11 cellular contexts compared by ENCODE assay signal in the genomic region with DNA sequence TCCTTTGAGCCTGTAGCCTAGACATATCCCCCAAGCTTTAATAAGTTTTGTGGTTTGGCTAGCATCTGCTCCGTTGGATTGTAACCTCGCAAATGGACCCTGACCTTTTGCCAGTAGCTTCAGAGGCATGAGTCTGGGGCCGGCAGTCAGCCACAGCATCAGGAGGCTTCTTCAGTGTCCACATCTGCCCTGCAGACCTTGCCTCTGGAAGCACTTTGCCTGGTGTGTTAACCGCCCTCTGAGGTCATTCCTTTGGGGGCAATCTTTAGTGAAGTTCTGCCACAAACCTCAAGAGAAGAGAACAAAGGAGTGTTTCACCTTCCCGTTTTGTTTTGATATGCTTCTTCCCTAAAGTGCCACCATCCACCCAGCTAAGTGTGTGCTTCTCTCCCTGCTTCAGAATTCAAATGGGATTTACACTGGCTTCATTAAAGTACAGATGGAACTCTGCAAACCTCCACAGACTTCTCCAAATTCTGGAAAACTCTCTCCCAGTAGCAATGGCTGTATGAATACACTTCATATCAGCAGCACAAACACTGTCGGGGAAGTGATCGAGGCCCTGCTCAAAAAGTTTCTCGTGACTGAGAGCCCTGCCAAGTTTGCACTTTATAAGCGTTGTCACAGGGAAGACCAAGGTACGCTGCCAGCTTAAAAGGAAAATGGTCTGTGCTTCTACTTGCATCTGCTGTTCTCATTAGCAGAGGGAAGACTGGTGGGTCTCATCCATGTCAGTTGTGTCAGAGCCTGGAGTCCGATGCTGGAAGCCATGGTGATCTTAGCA.
DNase-seq lines count a peak whose midpoint lies in the region; ATAC-seq and TF ChIP-seq lines count a peak whose summit lies in the region.
"Had no signal": no experiment of that assay in that cellular context is flagged by ENCODE, and none has a peak within 500 bp of the region (broad histone marks: within the 10 kb centered on the region; RNA-seq: fewer than 3 reads in every experiment).

No MANE protein-coding gene starts in this region.

- H3K4me3 ChIP-seq in BLaER1 (no peak overlapping the region), choroid plexus epithelial cell (ENCODE audit: low read depth, low read length) (no peak overlapping the region), uterus (no peak overlapping the region), smooth muscle cell (no peak overlapping the region)
- H3K4me3 ChIP-seq: right lobe of liver, SK-N-MC had no signal

- DNase-seq in M059J (ENCODE audit: low read depth), result peak; percentile 28
- DNase-seq in choroid plexus epithelial cell (ENCODE audit: low read depth), result peak; percentile 66
- DNase-seq in myocyte (ENCODE audit: low read depth), result peak; percentile 77
- no peak for DNase-seq in uterus
- DNase-seq in NCI-H345 (lab: John Stamatoyannopoulos, UW), result no peak
- DNase-seq in smooth muscle cell (lab: John Stamatoyannopoulos, UW; ENCODE audit: unreplicated experiment), result no peak
- DNase-seq: NCI-H1436 had no signal

- H3K4me1 ChIP-seq in BLaER1 (peaks cover 57% of the 10 kb centered on the region), uterus (peaks cover 3 to 8% of the 10 kb centered on the region in 2 donors), smooth muscle cell (ENCODE audit: low read depth) (peaks cover 23% of the 10 kb centered on the region)

- H3K9me3 ChIP-seq in BLaER1, result no peaks in the 10 kb centered on the region
- H3K9me3 ChIP-seq in uterus, result no peaks in the 10 kb centered on the region
- H3K9me3 ChIP-seq in smooth muscle cell (replicated peaks; ENCODE audit: low read depth), result no peaks in the 10 kb centered on the region
- H3K9me3 ChIP-seq: right lobe of liver had no signal

- no peak overlapping the region for H2AFZ ChIP-seq in smooth muscle cell (ENCODE audit: low read depth)

- H4K20me1 ChIP-seq in BLaER1 (peaks cover 11% of the 10 kb centered on the region), smooth muscle cell (ENCODE audit: low read depth) (no peaks in the 10 kb centered on the region)

- H3K4me2 ChIP-seq in BLaER1 (peak overlapping the region; percentile 62), smooth muscle cell (no peak overlapping the region)

- WGBS in smooth muscle cell (ENCODE audit: low lambda C conversion rate), result 70% methylated on average over 11 of the region's 11 CpGs

- H3K79me2 ChIP-seq in smooth muscle cell (ENCODE audit: low read depth), result no peaks in the 10 kb centered on the region

- H3K9ac ChIP-seq in BLaER1 (no peak overlapping the region), smooth muscle cell (ENCODE audit: low read depth) (no peak overlapping the region)

- TF ChIP-seq POLR2A in uterus (IDR thresholded peaks at IDR 0.05), result no peak

- H3K27ac ChIP-seq in BLaER1 (peak overlapping the region; percentile 54), uterus (no peak overlapping the region), smooth muscle cell (ENCODE audit: low read depth) (no peak overlapping the region)
- H3K27ac ChIP-seq: right lobe of liver, SK-N-MC had no signal

- no peak for TF ChIP-seq CTCF in choroid plexus epithelial cell (conservative IDR thresholded peaks at IDR 0.05; ENCODE audit: low read depth, low read length)
- no peak for TF ChIP-seq CTCF in uterus (IDR thresholded peaks at IDR 0.05)
- TF ChIP-seq CTCF in smooth muscle cell (IDR thresholded peaks at IDR 0.05; ENCODE audit: borderline replicate concordance, insufficient read depth, poor library complexity, severe bottlenecking), result no peak

- H3F3A ChIP-seq in smooth muscle cell (ENCODE audit: low read depth), result no peaks in the 10 kb centered on the region

- intact Hi-C loops in uterus (cut with DNase I; ENCODE audit: low total_unique reads), result no loop called here

- H3K36me3 ChIP-seq in BLaER1 (peaks cover 68% of the 10 kb centered on the region), uterus (no peaks in the 10 kb centered on the region), smooth muscle cell (ENCODE audit: low read depth) (no peaks in the 10 kb centered on the region)
- H3K36me3 ChIP-seq: right lobe of liver had no signal

- no peak for ATAC-seq in GM19452 (IDR thresholded peaks at IDR 0.05; ENCODE audit: unreplicated experiment)

- H3K27me3 ChIP-seq in BLaER1 (no peaks in the 10 kb centered on the region), uterus (no peaks in the 10 kb centered on the region), smooth muscle cell (ENCODE audit: low read depth) (no peaks in the 10 kb centered on the region)
- H3K27me3 ChIP-seq: right lobe of liver had no signal

Comparison
In these comparisons a context has a peak if more than half of its experiments do, and no peak if none do; other contexts are left out.
1. DNase-seq: peak in M059J (single experiment), choroid plexus epithelial cell (single experiment) and myocyte (single experiment); none in uterus (0 of 2), NCI-H345 (single experiment) and smooth muscle cell (single experiment).